In the genomic region with DNA sequence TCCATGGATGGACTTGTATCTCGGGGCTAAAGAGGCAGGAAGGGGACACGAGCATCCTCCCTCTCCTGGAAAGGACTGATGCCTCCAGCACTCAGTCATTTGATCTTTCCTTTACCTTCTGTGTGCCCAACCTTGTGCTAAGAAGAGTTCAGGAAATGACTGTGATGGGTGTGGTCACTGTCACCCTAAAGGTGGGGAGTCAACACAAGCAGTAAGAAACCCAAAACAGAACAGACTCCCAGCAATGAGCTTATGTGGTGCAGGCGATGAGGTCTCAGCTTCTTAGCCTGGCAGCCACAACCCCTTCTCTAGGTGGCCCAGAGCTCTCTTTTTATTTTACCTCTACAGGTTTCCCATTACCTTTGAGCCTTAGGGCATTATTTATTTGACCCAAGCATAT, we compare ENCODE assay signal across 11 cellular contexts. TPM values are rescaled to one million over a fixed set of nuclear protein-coding genes. Genes with fewer than 3 reads are reported as not detected.
DNase-seq lines count a peak whose midpoint lies in the region; ATAC-seq and TF ChIP-seq lines count a peak whose summit lies in the region.
"Had no signal": no experiment of that assay in that cellular context is flagged by ENCODE, and none has a peak within 500 bp of the region (broad histone marks: within the 10 kb centered on the region; RNA-seq: fewer than 3 reads in every experiment).

No MANE protein-coding gene starts in this region.

- no peak for TF ChIP-seq CTCF in mammary epithelial cell (conservative IDR thresholded peaks at IDR 0.05 in 1 of 2, IDR thresholded peaks at IDR 0.05 in 1 of 2; ENCODE audit: extremely low read depth in 1 of 2, insufficient read depth in 1 of 2, low read depth in 1 of 2, low read length in 2 of 2)
- TF ChIP-seq CTCF in breast epithelium (IDR thresholded peaks at IDR 0.05), result no peak

- peak overlapping the region; percentile 92 for H3K27ac Mint-ChIP-seq in T-helper 17 cell
- H3K27ac Mint-ChIP-seq in central memory CD8-positive, alpha-beta T cell (ENCODE audit: low read depth), result peak overlapping the region; percentile 96
- H3K27ac Mint-ChIP-seq in stimulated activated memory B cell treated with anti-CD40 and anti-IgM and Interleukin-4, amounts not matched to agents 10 μg/mL and 1 μg/mL and 100 μg/mL, for 72 hours, result peak overlapping the region; percentile 88

- H3K4me3 ChIP-seq in mammary epithelial cell (replicated peaks in 1 of 3; ENCODE audit: insufficient read depth in 1 of 3, low read depth in 2 of 3, low read length in 3 of 3) (no peak overlapping the region), breast epithelium (no peak overlapping the region)

- WGBS in mammary epithelial cell (ENCODE audit: low coverage, missing lambda C conversion rate), result 93% methylated on average over 3 of the region's 3 CpGs

- CTCF ChIA-PET in mammary epithelial cell (lab: Charles Lee; ENCODE audit: low non-redundant PET), result no interaction called here

- H2AFZ ChIP-seq in mammary epithelial cell (ENCODE audit: low read depth, low read length), result no peak overlapping the region

- dilution Hi-C loops in mammary epithelial cell (cut with HindIII; ENCODE audit: low sequenced_read_pairs), result no loop called here

- peaks cover 18% of the 10 kb centered on the region for H3K4me1 ChIP-seq in mammary epithelial cell (ENCODE audit: insufficient read depth, low read length)
- peaks cover 0 to 7% of the 10 kb centered on the region in 2 donors for H3K4me1 ChIP-seq in breast epithelium

- H3K27me3 ChIP-seq in mammary epithelial cell (ENCODE audit: insufficient read depth, low read length) (no peaks in the 10 kb centered on the region), breast epithelium (no peaks in the 10 kb centered on the region)

- H3K4me1 Mint-ChIP-seq in T-helper 17 cell, result peaks cover 37% of the 10 kb centered on the region
- H3K4me1 Mint-ChIP-seq in central memory CD8-positive, alpha-beta T cell, result peaks cover 30% of the 10 kb centered on the region
- H3K4me1 Mint-ChIP-seq in stimulated activated memory B cell treated with anti-CD40 and anti-IgM and Interleukin-4, amounts not matched to agents 10 μg/mL and 1 μg/mL and 100 μg/mL, for 72 hours, result peaks cover 36% of the 10 kb centered on the region

- H3K36me3 ChIP-seq in mammary epithelial cell (ENCODE audit: insufficient read depth, low read length) (peaks cover 9% of the 10 kb centered on the region), breast epithelium (no peaks in the 10 kb centered on the region)

- no peak overlapping the region for H3K27ac ChIP-seq in mammary epithelial cell (ENCODE audit: insufficient read depth, low read depth, low read length)
- no peak overlapping the region for H3K27ac ChIP-seq in breast epithelium
- H3K27ac ChIP-seq: VCaP had no signal

- in situ Hi-C loops in mammary epithelial cell (cut with MboI; ENCODE audit: low sequenced_read_pairs in 2 of 2), result no loop called here

- H3K27me3 Mint-ChIP-seq in T-helper 17 cell, result no peaks in the 10 kb centered on the region
- H3K27me3 Mint-ChIP-seq in central memory CD8-positive, alpha-beta T cell, result no peaks in the 10 kb centered on the region
- no peaks in the 10 kb centered on the region for H3K27me3 Mint-ChIP-seq in stimulated activated memory B cell treated with anti-CD40 and anti-IgM and Interleukin-4, amounts not matched to agents 10 μg/mL and 1 μg/mL and 100 μg/mL, for 72 hours

- H3K4me2 ChIP-seq in mammary epithelial cell (ENCODE audit: insufficient read depth, low read depth, low read length), result peak overlapping the region; percentile 20

- H3K36me3 Mint-ChIP-seq in T-helper 17 cell (ENCODE audit: low read depth), result no peaks in the 10 kb centered on the region
- peaks cover 6% of the 10 kb centered on the region for H3K36me3 Mint-ChIP-seq in central memory CD8-positive, alpha-beta T cell (ENCODE audit: insufficient read depth)
- H3K36me3 Mint-ChIP-seq in stimulated activated memory B cell treated with anti-CD40 and anti-IgM and Interleukin-4, amounts not matched to agents 10 μg/mL and 1 μg/mL and 100 μg/mL, for 72 hours, result peaks cover 18% of the 10 kb centered on the region

- no peak for TF ChIP-seq POLR2A in breast epithelium (IDR thresholded peaks at IDR 0.05)

- no peaks in the 10 kb centered on the region for H3K9me3 ChIP-seq in mammary epithelial cell (replicated peaks; ENCODE audit: insufficient read depth, low read length)
- H3K9me3 ChIP-seq in breast epithelium, result no peaks in the 10 kb centered on the region
- no peaks in the 10 kb centered on the region for H3K9me3 ChIP-seq in T-helper 17 cell (ENCODE audit: control insufficient read depth, low read length, poor library complexity, severe bottlenecking)

- peaks cover 13% of the 10 kb centered on the region for H3K79me2 ChIP-seq in mammary epithelial cell (ENCODE audit: insufficient read depth, low read length)

- peak overlapping the region; percentile 88 for H3K4me3 Mint-ChIP-seq in T-helper 17 cell
- peak overlapping the region; percentile 75 for H3K4me3 Mint-ChIP-seq in central memory CD8-positive, alpha-beta T cell
- no peak overlapping the region for H3K4me3 Mint-ChIP-seq in stimulated activated memory B cell treated with anti-CD40 and anti-IgM and Interleukin-4, amounts not matched to agents 10 μg/mL and 1 μg/mL and 100 μg/mL, for 72 hours

- H4K20me1 ChIP-seq in mammary epithelial cell (ENCODE audit: insufficient read depth, low read length), result no peaks in the 10 kb centered on the region

- no peak overlapping the region for H3K9ac ChIP-seq in mammary epithelial cell (ENCODE audit: insufficient read depth, low read length)

- no TSS peak for BruUV-seq in mammary epithelial cell (replicated peaks; lab: Mats Ljungman, UMichigan)

- intact Hi-C loops in mammary epithelial cell (cut with micrococcal nuclease), result no loop called here
- intact Hi-C loops in breast epithelium (cut with DNase I; ENCODE audit: low total_unique reads), result no loop called here

- DNase-seq in mammary epithelial cell (no peak), breast epithelium (ENCODE audit: low spot score in 2 of 2) (no peak), T-helper 17 cell (no peak), epidermal melanocyte (ENCODE audit: insufficient read length, low spot score) (no peak), SIG-M5 (lab: John Stamatoyannopoulos, UW) (no peak), DMS53 (lab: John Stamatoyannopoulos, UW) (no peak)
- DNase-seq in central memory CD8-positive, alpha-beta T cell (ENCODE audit: low spot score in 2 of 2), result peak in 1 of 2 donors; percentile 37
- DNase-seq: NCI-H2081 treated with DMSO at 0.1 percent for 48 hours, NCI-H69 had no signal

- ATAC-seq in T-helper 17 cell, result peak; percentile 66
- ATAC-seq in central memory CD8-positive, alpha-beta T cell (replicated peaks; ENCODE audit: extremely low read depth, poor library complexity, severe bottlenecking), result peak; percentile 79
- no peak for ATAC-seq in stimulated activated memory B cell treated with anti-CD40 and anti-IgM and Interleukin-4, amounts not matched to agents 10 μg/mL and 1 μg/mL and 100 μg/mL, for 72 hours

- no peaks in the 10 kb centered on the region for H3K9me3 Mint-ChIP-seq in central memory CD8-positive, alpha-beta T cell
- no peaks in the 10 kb centered on the region for H3K9me3 Mint-ChIP-seq in stimulated activated memory B cell treated with anti-CD40 and anti-IgM and Interleukin-4, amounts not matched to agents 10 μg/mL and 1 μg/mL and 100 μg/mL, for 72 hours

RNA-seq across cellular contexts. Expression of gene MPI, which starts 3.8 kb away (rescaled TPM):
- total RNA-seq in mammary epithelial cell, result 10 to 100 TPM; 32.1 to 32.7 TPM
- polyA plus RNA-seq in mammary epithelial cell, result 87.6 TPM
- 68.4 TPM for polyA minus RNA-seq in mammary epithelial cell
- 10 to 100 TPM; 42.7 to 70.1 (median 48.3) TPM for total RNA-seq in breast epithelium
- total RNA-seq in T-helper 17 cell, result 10 to 100 TPM; 25.4 to 38.2 TPM

RNA-seq across cellular contexts. Expression of gene FAM219B, which starts 13.0 kb away (rescaled TPM):
- 10 to 100 TPM; 64.2 to 89.0 TPM for total RNA-seq in mammary epithelial cell
- polyA plus RNA-seq in mammary epithelial cell, result 26.5 TPM
- polyA minus RNA-seq in mammary epithelial cell, result 18.8 TPM
- total RNA-seq in breast epithelium, result 10 to 100 TPM; 51.4 to 72.0 (median 54.1) TPM
- total RNA-seq in T-helper 17 cell, result 10 to 100 TPM; 47.8 to 65.7 TPM

RNA-seq across cellular contexts. Expression of gene SCAMP2, which starts 20.5 kb away (rescaled TPM):
- total RNA-seq in mammary epithelial cell (10 to 100 TPM; 36.5 to 52.6 TPM), breast epithelium (10 to 100 TPM; 49.5 to 71.4 (median 69.4) TPM), T-helper 17 cell (10 to 100 TPM; 84.1 to 86.8 TPM)
- polyA plus RNA-seq in mammary epithelial cell, result 70.6 TPM
- polyA minus RNA-seq in mammary epithelial cell, result 325 TPM

RNA-seq across cellular contexts. Expression of gene COX5A, which starts 44.2 kb away (rescaled TPM):
- total RNA-seq in mammary epithelial cell, result 100 to 1,000 TPM in 1 of 2 donors, 10 to 100 TPM in 1; 40.2 to 209 TPM
- 206 TPM for polyA plus RNA-seq in mammary epithelial cell
- polyA minus RNA-seq in mammary epithelial cell, result 147 TPM
- 10 to 100 TPM; 55.6 to 73.8 (median 58.3) TPM for total RNA-seq in breast epithelium
- total RNA-seq in T-helper 17 cell, result 10 to 100 TPM; 56.1 to 72.9 TPM

RNA-seq across cellular contexts. Expression of gene ULK3, which starts 50.7 kb away (rescaled TPM):
- total RNA-seq in mammary epithelial cell (10 to 100 TPM; 20.0 to 26.3 TPM), breast epithelium (10 to 100 TPM; 28.3 to 48.8 (median 48.0) TPM), T-helper 17 cell (10 to 100 TPM; 44.6 to 49.0 TPM)
- polyA plus RNA-seq in mammary epithelial cell, result 17.8 TPM
- polyA minus RNA-seq in mammary epithelial cell, result 22.1 TPM
